8 cellular contexts compared by ENCODE assay signal in the genomic region with DNA sequence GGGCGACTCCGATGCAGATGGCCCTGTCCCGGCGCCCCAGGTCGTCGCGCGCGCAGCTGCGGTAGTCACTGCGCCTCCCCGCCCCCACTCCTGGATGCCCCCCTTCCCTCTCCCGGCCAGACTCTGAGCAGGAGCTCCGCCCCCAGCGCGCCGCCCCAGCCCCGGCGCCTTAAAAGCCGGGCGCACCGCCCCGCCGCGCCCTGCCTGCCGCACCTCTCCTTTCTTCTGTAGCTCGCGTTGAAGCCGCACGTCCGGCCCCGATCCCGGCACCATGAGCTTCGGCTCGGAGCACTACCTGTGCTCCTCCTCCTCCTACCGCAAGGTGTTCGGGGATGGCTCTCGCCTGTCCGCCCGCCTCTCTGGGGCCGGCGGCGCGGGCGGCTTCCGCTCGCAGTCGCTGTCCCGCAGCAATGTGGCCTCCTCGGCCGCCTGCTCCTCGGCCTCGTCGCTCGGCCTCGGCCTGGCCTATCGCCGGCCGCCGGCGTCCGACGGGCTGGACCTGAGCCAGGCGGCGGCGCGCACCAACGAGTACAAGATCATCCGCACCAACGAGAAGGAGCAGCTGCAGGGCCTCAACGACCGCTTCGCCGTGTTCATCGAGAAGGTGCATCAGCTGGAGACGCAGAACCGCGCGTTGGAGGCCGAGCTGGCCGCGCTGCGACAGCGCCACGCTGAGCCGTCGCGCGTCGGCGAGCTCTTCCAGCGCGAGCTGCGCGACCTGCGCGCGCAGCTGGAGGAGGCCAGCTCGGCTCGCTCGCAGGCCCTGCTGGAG. TPM values are rescaled to one million over a fixed set of nuclear protein-coding genes. Genes with fewer than 3 reads are reported as not detected.
A peak's percentile ranks its signal among the peaks of the same experiment; 100 is the strongest.
DNase-seq lines count a peak whose midpoint lies in the region; ATAC-seq lines count a peak whose summit lies in the region.

A gene (plus strand): TSS at position 198 of the 772 bp plus-strand sequence. CDS start 74 bp downstream, at position 272.

- in situ Hi-C loops in G401 (cut with HindIII; ENCODE audit: low sequenced_read_pairs) = no loop called here

- ATAC-seq in GM19452 (IDR thresholded peaks at IDR 0.05; ENCODE audit: unreplicated experiment) = no peak

- POLR2A ChIA-PET in activated CD4-positive, alpha-beta memory T cell treated with anti-CD3 and anti-CD28 coated beads, Interleukin-2, amount 10 ng/mL, durations not matched to agents 7 days and 5 days (lab: Charles Lee) = interaction anchor here (1.0 kb wide), 1 partner anchor 155 kb away, joined by 3 read pairs; no protein-coding TSS in a partner anchor

- H3K27ac Mint-ChIP-seq in activated CD4-positive, alpha-beta memory T cell treated with anti-CD3 and anti-CD28 coated beads, Interleukin-2, amount 10 ng/mL, durations not matched to agents 7 days and 5 days = no peak within 1 kb of the TSS

- peak; percentile 84 for DNase-seq in G401 (ENCODE audit: low spot score)
- DNase-seq in NCI-H1105 treated with DMSO at 0.1 percent for 48 hours (lab: John Stamatoyannopoulos, UW) = peak; percentile 63
- DNase-seq in activated CD4-positive, alpha-beta memory T cell treated with anti-CD3 and anti-CD28 coated beads, Interleukin-2, amount 10 ng/mL, durations not matched to agents 7 days and 5 days = peak; percentile 27
- DNase-seq in fibroblast of peridontal ligament (ENCODE audit: extremely low read depth) = peak; percentile 25
- peak; percentile 18 for DNase-seq in renal cortical epithelial cell (ENCODE audit: low read depth)
- DNase-seq in HT-29 (ENCODE audit: low spot score) = no peak
- DNase-seq in superior temporal gyrus (ENCODE audit: extremely low spot score) = no peak

- no peaks in the 10 kb centered on the region for H3K9me3 Mint-ChIP-seq in activated CD4-positive, alpha-beta memory T cell treated with anti-CD3 and anti-CD28 coated beads, Interleukin-2, amount 10 ng/mL, durations not matched to agents 7 days and 5 days

- H3K4me1 Mint-ChIP-seq in activated CD4-positive, alpha-beta memory T cell treated with anti-CD3 and anti-CD28 coated beads, Interleukin-2, amount 10 ng/mL, durations not matched to agents 7 days and 5 days = peaks cover 14% of the 10 kb centered on the region

- CTCF ChIA-PET in activated CD4-positive, alpha-beta memory T cell treated with anti-CD3 and anti-CD28 coated beads, Interleukin-2, amount 10 ng/mL, durations not matched to agents 7 days and 5 days (lab: Charles Lee) = interaction anchor here (0.7 to 2.2 kb wide), 5 partner anchors 15 to 359 kb away, joined by 3 to 5 read pairs (median 4); a partner anchor contains a TSS

- H3K36me3 Mint-ChIP-seq in activated CD4-positive, alpha-beta memory T cell treated with anti-CD3 and anti-CD28 coated beads, Interleukin-2, amount 10 ng/mL, durations not matched to agents 7 days and 5 days (ENCODE audit: low read depth) = peaks cover 4% of the 10 kb centered on the region

- peak within 1 kb of the TSS; percentile 41 for H3K4me3 Mint-ChIP-seq in activated CD4-positive, alpha-beta memory T cell treated with anti-CD3 and anti-CD28 coated beads, Interleukin-2, amount 10 ng/mL, durations not matched to agents 7 days and 5 days

- H3K27me3 Mint-ChIP-seq in activated CD4-positive, alpha-beta memory T cell treated with anti-CD3 and anti-CD28 coated beads, Interleukin-2, amount 10 ng/mL, durations not matched to agents 7 days and 5 days = peaks cover 65% of the 10 kb centered on the region

RNA-seq across cellular contexts. Expression of the gene that starts here (rescaled TPM):
- total RNA-seq in G401 (2014; rRNA removed; shearing (Covaris generic)) = 26.6 and 41.8 TPM in 2 replicates
- under 1 TPM; 0.08 to 0.13 TPM for total RNA-seq in activated CD4-positive, alpha-beta memory T cell treated with anti-CD3 and anti-CD28 coated beads, Interleukin-2, amount 10 ng/mL, durations not matched to agents 7 days and 5 days
- 1.8 and 5.2 TPM in 2 replicates for total RNA-seq in renal cortical epithelial cell
- total RNA-seq in HT-29 (2014; rRNA removed; shearing (Covaris generic)) = not detected in 2 replicates

Comparison
In these comparisons a context has a peak if more than half of its experiments do, and no peak if none do; other contexts are left out.
1. Peak in DNase-seq in activated CD4-positive, alpha-beta memory T cell treated with anti-CD3 and anti-CD28 coated beads, Interleukin-2, amount 10 ng/mL, durations not matched to agents 7 days and 5 days; RNA of the gene not detected or under 1 TPM.
2. DNase-seq: peak in G401 (single experiment), NCI-H1105 treated with DMSO at 0.1 percent for 48 hours (single experiment), fibroblast of peridontal ligament (single experiment) and renal cortical epithelial cell (single experiment); none in HT-29 (single experiment) and superior temporal gyrus (single experiment).